ENCODE assay signal across 33 cellular contexts in the genomic region with DNA sequence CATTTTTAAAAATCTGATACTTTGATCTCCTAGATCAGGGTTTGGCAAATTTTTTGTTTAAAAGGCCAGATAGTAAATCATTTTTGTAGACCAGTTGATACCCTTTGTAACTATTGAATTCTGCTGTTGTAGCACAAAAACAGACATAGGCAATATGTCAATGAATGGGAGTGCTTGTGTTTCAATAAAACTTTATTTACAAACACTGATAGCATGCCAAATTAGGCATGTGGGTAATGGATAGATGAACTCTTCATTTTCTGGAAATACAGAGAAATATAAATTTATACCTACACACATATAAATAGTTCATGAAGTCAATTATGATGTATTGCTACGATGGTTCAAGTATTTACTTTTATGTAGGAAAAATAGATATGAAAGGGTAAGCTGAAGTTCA.
A peak's percentile ranks its signal among the peaks of the same experiment; 100 is the strongest.
DNase-seq lines count a peak whose midpoint lies in the region; ATAC-seq, FAIRE-seq and TF ChIP-seq lines count a peak whose summit lies in the region.
"Had no signal": no experiment of that assay in that cellular context is flagged by ENCODE, and none has a peak within 500 bp of the region (broad histone marks: within the 10 kb centered on the region; RNA-seq: fewer than 3 reads in every experiment).

No MANE protein-coding gene starts in this region.

- 0% methylated on average over 1 of the region's 1 CpG for WGBS in GM12878 (ENCODE audit: insufficient coverage, insufficient replicate concordance, low lambda C conversion rate, missing lambda C conversion rate)
- 0% methylated on average over 1 of the region's 1 CpG for WGBS in K562 (ENCODE audit: insufficient coverage, low coverage, missing lambda C conversion rate)

- in situ Hi-C loops in GM12878 (cut with MboI) (no loop called here), K562 (cut with MboI) (no loop called here)

- BruUV-seq in A673 (replicated peaks; lab: Mats Ljungman, UMichigan) = no TSS peak
- BruUV-seq in GM12878 (replicated peaks; lab: Mats Ljungman, UMichigan) = no TSS peak
- BruUV-seq in K562 (replicated peaks; lab: Mats Ljungman, UMichigan) = no TSS peak

- H3K4me2 ChIP-seq in GM12878 (ENCODE audit: control insufficient read depth, insufficient read depth) = no peak overlapping the region
- H3K4me2 ChIP-seq in K562 (ENCODE audit: insufficient read depth, low read length) = no peak overlapping the region
- H3K4me2 ChIP-seq: A549; BLaER1; BLaER1 treated with 17β-estradiol and CSF1 and Interleukin-3, amounts not matched to agents 10 nM and 100 nM had no signal

- RAD21 ChIA-PET in GM12878 (lab: Charles Lee; ENCODE audit: unreplicated experiment) = interaction anchor here (1.0 kb wide), 1 partner anchor 202 kb away, joined by 3 read pairs; no protein-coding TSS in a partner anchor

- SMC1A ChIA-PET in GM12878 (lab: Charles Lee; ENCODE audit: uncharacterized antibody, unreplicated experiment) = interaction anchor here (0.6 kb wide), 2 partner anchors 15 to 165 kb away, joined by 3 to 4 read pairs; no protein-coding TSS in a partner anchor

- H3K36me3 ChIP-seq in A673 (ENCODE audit: insufficient read depth, low read length, poor library complexity, severe bottlenecking) (no peaks in the 10 kb centered on the region), GM12878 (ENCODE audit: control insufficient read depth in 2 of 2, insufficient read depth in 2 of 2, low read length in 1 of 2) (no peaks in the 10 kb centered on the region), K562 (ENCODE audit: control insufficient read depth, insufficient read depth, low read length) (no peaks in the 10 kb centered on the region)
- H3K36me3 ChIP-seq: BE2C; BLaER1; BLaER1 treated with 17β-estradiol and CSF1 and Interleukin-3, amounts not matched to agents 10 nM and 100 nM had no signal

- ATAC-seq in GM12878 = no peak
- ATAC-seq in K562 = no peak
- no peak for ATAC-seq in GM18909 (IDR thresholded peaks at IDR 0.05; ENCODE audit: poor library complexity, unreplicated experiment)
- ATAC-seq in HG03565 (IDR thresholded peaks at IDR 0.05; ENCODE audit: unreplicated experiment) = no peak
- ATAC-seq: A549; CD8-positive, alpha-beta T cell had no signal

- H4K20me1 ChIP-seq in GM12878 (ENCODE audit: control insufficient read depth, insufficient read depth) (no peaks in the 10 kb centered on the region), K562 (replicated peaks; ENCODE audit: control insufficient read depth, insufficient read depth, low read length) (no peaks in the 10 kb centered on the region)
- H4K20me1 ChIP-seq: BLaER1; BLaER1 treated with 17β-estradiol and CSF1 and Interleukin-3, amounts not matched to agents 10 nM and 100 nM had no signal

- TF ChIP-seq EP300 in GM12878 (IDR thresholded peaks at IDR 0.05; ENCODE audit: borderline replicate concordance in 1 of 2, control insufficient read depth in 1 of 2, low read depth in 2 of 2, low read length in 2 of 2) = no peak
- TF ChIP-seq EP300 in K562 (IDR thresholded peaks at IDR 0.05; ENCODE audit: low read length) = no peak

- DNase-seq in A673 (ENCODE audit: low spot score) (no peak), GM12878 (ENCODE audit: low read depth, low spot score) (no peak), K562 (ENCODE audit: extremely low read depth in 1 of 4, low spot score in 3 of 4) (no peak), NCI-H748 (lab: John Stamatoyannopoulos, UW; ENCODE audit: unreplicated experiment) (no peak)
- DNase-seq: 8988T; ACHN; AML-193; BE2C; C1 segment of cervical spinal cord; Caco-2; Calu3; CD4-positive, alpha-beta memory T cell; CD4-positive, alpha-beta T cell; CD4-positive, CD25-positive, alpha-beta regulatory T cell; CD8-positive, alpha-beta memory T cell; CD8-positive, alpha-beta T cell; COR-L47; DMS 273 treated with DMSO at 0.1 percent for 48 hours; DMS153; DMS53; DMS79; DMS79 treated with DMSO at 0.1 percent for 48 hours; DND-41; EL had no signal

- TF ChIP-seq CTCF in A673 (conservative IDR thresholded peaks at IDR 0.05; ENCODE audit: low read depth, low read length) (no peak), GM12878 (IDR thresholded peaks at IDR 0.05 in 2 of 3, conservative IDR thresholded peaks at IDR 0.05 in 1 of 3; ENCODE audit: control insufficient read depth in 2 of 3, extremely low read depth in 1 of 3, insufficient read depth in 1 of 3, low read depth in 3 of 3, low read length in 3 of 3) (no peak), K562 (IDR thresholded peaks at IDR 0.05 in 2 of 3, conservative IDR thresholded peaks at IDR 0.05 in 1 of 3; ENCODE audit: insufficient read depth in 2 of 3, low read depth in 1 of 3, low read length in 3 of 3) (no peak)

- CTCF ChIA-PET in A673 (lab: Charles Lee) = no interaction called here
- CTCF ChIA-PET in GM12878 (lab: Yijun Ruan, JAX) = no interaction called here
- CTCF ChIA-PET in K562 (lab: Yijun Ruan, JAX; ENCODE audit: low intra/inter-chr PET ratio) = no interaction called here

- H3K27me3 ChIP-seq in A673 (replicated peaks; ENCODE audit: insufficient read depth, low read depth, low read length, poor library complexity) (no peaks in the 10 kb centered on the region), GM12878 (replicated peaks in 1 of 2; ENCODE audit: control insufficient read depth in 2 of 2, insufficient read depth in 2 of 2, low read length in 1 of 2) (no peaks in the 10 kb centered on the region), K562 (ENCODE audit: control insufficient read depth in 2 of 2, insufficient read depth in 2 of 2, low read length in 2 of 2) (no peaks in the 10 kb centered on the region)
- H3K27me3 ChIP-seq: BE2C; BLaER1; BLaER1 treated with 17β-estradiol and CSF1 and Interleukin-3, amounts not matched to agents 10 nM and 100 nM had no signal

- H3K4me3 ChIP-seq in A673 (ENCODE audit: low read depth, low read length, poor library complexity, severe bottlenecking) (no peak overlapping the region), GM12878 (no peak overlapping the region), K562 (no peak overlapping the region)
- H3K4me3 ChIP-seq: A549; BLaER1; BLaER1 treated with 17β-estradiol and CSF1 and Interleukin-3, amounts not matched to agents 10 nM and 100 nM had no signal

- H3K9ac ChIP-seq in GM12878 (ENCODE audit: control insufficient read depth, insufficient read depth, low read length) (no peak overlapping the region), K562 (ENCODE audit: insufficient read depth in 1 of 2, low read depth in 2 of 2, low read length in 2 of 2) (no peak overlapping the region)
- H3K9ac ChIP-seq: BLaER1; BLaER1 treated with 17β-estradiol and CSF1 and Interleukin-3, amounts not matched to agents 10 nM and 100 nM had no signal

- TF ChIP-seq POLR2A in GM12878 (IDR thresholded peaks at IDR 0.05; ENCODE audit: low read depth, low read length) = no peak
- no peak for TF ChIP-seq POLR2A in K562 (conservative IDR thresholded peaks at IDR 0.05)

- intact Hi-C loops in A673 (cut with micrococcal nuclease; ENCODE audit: unreplicated experiment) = loop anchor here (10.0 kb wide), 1 partner anchor 89 kb away; no protein-coding TSS in a partner anchor
- intact Hi-C loops in GM12878 (cut with micrococcal nuclease; ENCODE audit: unreplicated experiment) = no loop called here
- intact Hi-C loops in K562 (cut with micrococcal nuclease) = no loop called here

- H2AFZ ChIP-seq in GM12878 (ENCODE audit: control insufficient read depth, low read depth, low read length) = no peak overlapping the region
- H2AFZ ChIP-seq in K562 (ENCODE audit: low read depth, low read length) = no peak overlapping the region

- H3K9me3 ChIP-seq in A673 (ENCODE audit: low read depth, low read length, poor library complexity, severe bottlenecking) = no peaks in the 10 kb centered on the region
- no peaks in the 10 kb centered on the region for H3K9me3 ChIP-seq in GM12878 (replicated peaks; ENCODE audit: control insufficient read depth, insufficient read depth, low read length)
- no peaks in the 10 kb centered on the region for H3K9me3 ChIP-seq in K562 (replicated peaks; ENCODE audit: control insufficient read depth, insufficient read depth, low read depth, low read length)
- H3K9me3 ChIP-seq: A549; BE2C; BLaER1; BLaER1 treated with 17β-estradiol and CSF1 and Interleukin-3, amounts not matched to agents 10 nM and 100 nM; Caco-2 had no signal

- POLR2A ChIA-PET in A673 (lab: Charles Lee; ENCODE audit: low non-redundant PET) (no interaction called here), GM12878 (lab: Charles Lee) (interaction anchor here (0.7 kb wide), 2 partner anchors 49 to 668 kb away, joined by 3 to 4 read pairs; no protein-coding TSS in a partner anchor), K562 (lab: Yijun Ruan, JAX) (no interaction called here)

- H3K79me2 ChIP-seq in GM12878 (ENCODE audit: control insufficient read depth, insufficient read depth, low read length) (no peaks in the 10 kb centered on the region), K562 (ENCODE audit: control insufficient read depth, insufficient read depth, low read length) (no peaks in the 10 kb centered on the region)

- FAIRE-seq in GM12878 (lab: Jason Lieb, UNC) (no peak), K562 (lab: Jason Lieb, UNC) (no peak)
- FAIRE-seq: A204.1, A549, D721Med had no signal

- H3K4me1 ChIP-seq in A673 (ENCODE audit: insufficient read depth, low read length, poor library complexity, severe bottlenecking) (peaks cover 64% of the 10 kb centered on the region), GM12878 (ENCODE audit: control insufficient read depth, insufficient read depth, low read length) (no peaks in the 10 kb centered on the region), K562 (replicated peaks in 1 of 2; ENCODE audit: control insufficient read depth in 2 of 2, insufficient read depth in 2 of 2, low read length in 2 of 2) (no peaks in the 10 kb centered on the region)
- H3K4me1 ChIP-seq: BE2C; BLaER1; BLaER1 treated with 17β-estradiol and CSF1 and Interleukin-3, amounts not matched to agents 10 nM and 100 nM; Caco-2 had no signal

- no peaks in the 10 kb centered on the region for H3K9me1 ChIP-seq in K562 (ENCODE audit: control insufficient read depth, insufficient read depth, low read length)

- H3K27ac ChIP-seq in A673 (ENCODE audit: low read depth, low read length, poor library complexity, severe bottlenecking) (peak overlapping the region; percentile 94), GM12878 (ENCODE audit: control insufficient read depth, insufficient read depth) (no peak overlapping the region), K562 (ENCODE audit: extremely low read depth, low read depth, low read length) (no peak overlapping the region)
- H3K27ac ChIP-seq: 22Rv1; A549; BLaER1; BLaER1 treated with 17β-estradiol and CSF1 and Interleukin-3, amounts not matched to agents 10 nM and 100 nM; C4-2B had no signal

- no peak for TF ChIP-seq RAD21 in GM12878 (IDR thresholded peaks at IDR 0.05; ENCODE audit: insufficient read depth, low read depth, low read length)
- TF ChIP-seq RAD21 in K562 (CRISPR knock-in tag; conservative IDR thresholded peaks at IDR 0.05 in 1 of 2, IDR thresholded peaks at IDR 0.05 in 1 of 2) = no peak

TF ChIP-seq in K562, 482 proteins besides CTCF, POLR2A, EP300 and RAD21 (continues in another document):
- TF ChIP-seq ZNF766 (CRISPR knock-in tag; conservative IDR thresholded peaks at IDR 0.05) (no peak), SAFB (IDR thresholded peaks at IDR 0.05; ENCODE audit: borderline replicate concordance, low read depth, low read length) (no peak)
